Comparison of ENCODE assay signal across 1 cellular context in genomic region chr2:25201265-25201664, GRCh38.
TF ChIP-seq lines count a peak whose summit lies in the region.

No MANE protein-coding gene starts in this region.

TF ChIP-seq in IMR-90, 13 proteins besides CTCF, POLR2A, EP300 and RAD21 (continued from another document):
- TF ChIP-seq MAZ (IDR thresholded peaks at IDR 0.05; ENCODE audit: borderline replicate concordance, low read depth, low read length) (no peak), CHD1 (IDR thresholded peaks at IDR 0.05; ENCODE audit: low read depth, low read length) (no peak), RCOR1 (IDR thresholded peaks at IDR 0.05; ENCODE audit: insufficient replicate concordance, low read length) (no peak), MXI1 (IDR thresholded peaks at IDR 0.05; ENCODE audit: borderline replicate concordance, low read depth, low read length) (no peak), FOS (IDR thresholded peaks at IDR 0.05; ENCODE audit: low read depth, low read length) (no peak)
